Comparison of ENCODE assay signal across 8 cellular contexts in the genomic region with DNA sequence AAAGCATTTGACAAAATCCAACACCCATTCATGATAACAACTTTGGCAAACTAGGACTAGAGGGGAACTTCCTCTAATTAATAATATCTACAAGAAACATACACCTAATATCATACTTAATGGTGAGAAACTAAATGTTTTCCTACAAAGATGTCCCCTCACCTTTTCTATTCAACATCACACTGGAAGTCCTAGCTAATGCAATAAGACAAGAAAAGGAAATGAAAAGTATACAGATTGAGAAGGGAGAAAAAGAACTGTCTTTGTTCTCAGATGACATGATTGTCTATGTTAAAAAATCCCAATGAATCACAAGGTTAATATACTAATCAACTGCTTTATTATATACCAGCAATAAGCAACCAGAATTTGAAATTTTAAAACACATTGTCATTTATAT.
"Had no signal": no experiment of that assay in that cellular context is flagged by ENCODE, and none has a peak within 500 bp of the region (broad histone marks: within the 10 kb centered on the region; RNA-seq: fewer than 3 reads in every experiment).

No MANE protein-coding gene starts in this region.

- H3K4me3 ChIP-seq: GM12878 had no signal

- DNase-seq: GDM1, GF-D8 had no signal

- FAIRE-seq: G401.6, GM12878, GM12891, GM12892, GM18507, GM19239 had no signal

- ATAC-seq: GM12878 had no signal
